1 cellular context compared by ENCODE assay signal in the genomic region with DNA sequence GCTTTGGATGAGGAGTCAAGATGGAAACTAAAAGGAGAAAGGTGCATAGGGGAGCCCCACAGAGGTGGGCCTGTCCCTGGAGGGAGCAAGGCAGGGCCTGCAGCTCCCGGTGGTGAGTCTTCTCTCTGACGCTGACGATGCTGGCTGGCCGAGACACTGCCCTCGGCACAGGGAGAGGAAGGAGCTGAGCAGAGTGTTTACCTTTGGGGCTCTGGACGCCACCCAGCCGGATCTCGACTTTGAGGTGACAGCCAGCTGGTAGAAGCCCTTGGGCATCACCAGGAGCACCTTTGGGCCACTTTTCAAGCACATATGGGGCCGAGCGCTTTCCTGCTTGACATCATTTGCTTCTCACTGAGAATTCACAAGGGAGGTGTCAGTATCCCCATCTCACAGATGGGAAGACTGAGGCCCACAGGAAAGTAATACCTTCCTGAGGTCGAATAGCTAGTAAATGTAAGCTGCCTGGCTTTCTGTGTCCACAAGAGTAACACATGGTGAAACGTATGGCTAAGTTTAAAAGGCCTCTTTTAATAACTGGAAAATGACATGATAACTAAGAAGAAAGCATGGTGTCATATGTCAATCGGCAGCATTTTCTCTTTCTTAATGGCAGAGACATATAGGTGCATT.
TF ChIP-seq lines count a peak whose summit lies in the region.

No MANE protein-coding gene starts in this region.

TF ChIP-seq in K562, 482 proteins besides CTCF, POLR2A, EP300 and RAD21:
- TF ChIP-seq ADNP (tag; IDR thresholded peaks at IDR 0.05) (peak; percentile 60; the same call in 1 of the 2 replicates), MED1 (CRISPR knock-in tag; IDR thresholded peaks at IDR 0.05; ENCODE audit: borderline replicate concordance) (no peak), RBM25 (IDR thresholded peaks at IDR 0.05; ENCODE audit: low read depth, low read length, severe bottlenecking) (peak; percentile 32), KDM1A (IDR thresholded peaks at IDR 0.05) (0 out of 4 replicates have a peak, but pooled peaks of 1 of the 2 experiments have one; percentile 16), ZNF644 (tag; IDR thresholded peaks at IDR 0.05; ENCODE audit: low read depth) (no peak), BCOR (IDR thresholded peaks at IDR 0.05) (peak; percentile 55; the same call in 1 of the 2 replicates)
